ENCODE assay signal across 8 cellular contexts in genomic region chr7:83410989-83411591, GRCh38.
DNase-seq lines count a peak whose midpoint lies in the region; ATAC-seq, FAIRE-seq and TF ChIP-seq lines count a peak whose summit lies in the region.

No MANE protein-coding gene starts in this region.

- no peak overlapping the region for H3K27ac Mint-ChIP-seq in MCF 10A (ENCODE audit: low read depth, unreplicated experiment)
- H3K27ac Mint-ChIP-seq in CD8-positive, alpha-beta memory T cell = no peak overlapping the region

- peaks cover 4% of the 10 kb centered on the region for H3K4me1 Mint-ChIP-seq in MCF 10A (ENCODE audit: insufficient read depth, unreplicated experiment)
- no peaks in the 10 kb centered on the region for H3K4me1 Mint-ChIP-seq in CD8-positive, alpha-beta memory T cell

- intact Hi-C loops in HCT116 (cut with micrococcal nuclease) = loop anchor here (1.0 to 2.0 kb wide), 3 partner anchors 102 to 518 kb away; no protein-coding TSS in a partner anchor
- intact Hi-C loops in MCF 10A (cut with micrococcal nuclease) = loop anchor here (1.0 to 2.0 kb wide), 2 partner anchors 104 to 245 kb away; no protein-coding TSS in a partner anchor
- intact Hi-C loops in lower lobe of right lung (cut with DNase I) = loop anchor here (10.0 kb wide), 1 partner anchor 244 kb away; no protein-coding TSS in a partner anchor

- no peak for TF ChIP-seq POLR2A in HCT116 (IDR thresholded peaks at IDR 0.05; ENCODE audit: borderline replicate concordance, extremely low read depth, insufficient read depth, insufficient read length)
- no peak for TF ChIP-seq POLR2A in GM12892 (IDR thresholded peaks at IDR 0.05; ENCODE audit: low read depth, low read length)

- no peaks in the 10 kb centered on the region for H3K9me2 ChIP-seq in HCT116 (ENCODE audit: insufficient read depth)

- RAD21 ChIA-PET in HCT116 (lab: Charles Lee; ENCODE audit: low non-redundant PET in 1 of 2, low total read pairs in 2 of 2, uncharacterized antibody in 2 of 2, unreplicated experiment in 2 of 2) = no interaction called here

- no peaks in the 10 kb centered on the region for H3K9me3 ChIP-seq in HCT116 (ENCODE audit: control insufficient read depth in 1 of 2, insufficient read depth in 1 of 2, low read depth in 1 of 2, low read length in 2 of 2)
- H3K9me3 ChIP-seq in lower lobe of right lung = no peaks in the 10 kb centered on the region
- no peaks in the 10 kb centered on the region for H3K9me3 ChIP-seq in CD8-positive, alpha-beta memory T cell (ENCODE audit: low read length)
- H3K9me3 ChIP-seq in MG63 = no peaks in the 10 kb centered on the region

- H3K36me3 ChIP-seq in HCT116 (ENCODE audit: control insufficient read depth in 1 of 2, insufficient read depth in 2 of 2, low read length in 2 of 2) (no peaks in the 10 kb centered on the region), lower lobe of right lung (no peaks in the 10 kb centered on the region), MG63 (no peaks in the 10 kb centered on the region)
- H3K36me3 ChIP-seq in CD8-positive, alpha-beta memory T cell (ENCODE audit: insufficient read depth, low read length) = no peaks in the 10 kb centered on the region

- BruUV-seq in HCT116 (replicated peaks; lab: Mats Ljungman, UMichigan) = no TSS peak
- BruUV-seq in MCF 10A (replicated peaks; lab: Mats Ljungman, UMichigan) = no TSS peak

- no peak for FAIRE-seq in GM12892 (lab: Jason Lieb, UNC)

- TF ChIP-seq CTCF in HCT116 (IDR thresholded peaks at IDR 0.05 in 2 of 3, conservative IDR thresholded peaks at IDR 0.05 in 1 of 3; ENCODE audit: borderline replicate concordance in 1 of 3, insufficient read depth in 1 of 3, low read depth in 2 of 3, low read length in 2 of 3) (peak; percentile 52 to 74 (median 72); a peak in 5 of 6 replicates), MCF 10A (IDR thresholded peaks at IDR 0.05; ENCODE audit: unreplicated experiment) (peak; percentile 78), lower lobe of right lung (IDR thresholded peaks at IDR 0.05) (peak; percentile 49)

- CTCF ChIA-PET in HCT116 (lab: Charles Lee) = no interaction called here
- CTCF ChIA-PET in MCF 10A (lab: Yijun Ruan, JAX) = interaction anchor here (0.8 to 1.7 kb wide), 4 partner anchors 17 to 247 kb away, joined by 5 to 9 read pairs (median 5); no protein-coding TSS in a partner anchor
- CTCF ChIA-PET in CD8-positive, alpha-beta memory T cell (lab: Charles Lee) = no interaction called here

- peaks cover 53% of the 10 kb centered on the region for H3K27me3 Mint-ChIP-seq in MCF 10A (ENCODE audit: insufficient read depth, unreplicated experiment)
- H3K27me3 Mint-ChIP-seq in CD8-positive, alpha-beta memory T cell = no peaks in the 10 kb centered on the region

- H2AFZ ChIP-seq in HCT116 (ENCODE audit: low read depth, low read length, poor library complexity, severe bottlenecking) = peak overlapping the region; percentile 77

- H3K36me3 Mint-ChIP-seq in MCF 10A (ENCODE audit: insufficient read depth, unreplicated experiment) = no peaks in the 10 kb centered on the region
- H3K36me3 Mint-ChIP-seq in CD8-positive, alpha-beta memory T cell = no peaks in the 10 kb centered on the region

- TF ChIP-seq RAD21 in HCT116 (IDR thresholded peaks at IDR 0.05; ENCODE audit: low read depth) = peak; percentile 76

- H3K27me3 ChIP-seq in HCT116 (ENCODE audit: insufficient read depth, low read length) (no peaks in the 10 kb centered on the region), lower lobe of right lung (ENCODE audit: low read depth) (no peaks in the 10 kb centered on the region), MG63 (no peaks in the 10 kb centered on the region)
- no peaks in the 10 kb centered on the region for H3K27me3 ChIP-seq in CD8-positive, alpha-beta memory T cell (ENCODE audit: insufficient read depth, low read length, poor library complexity, severe bottlenecking)

- DNase-seq in EH (ENCODE audit: low read depth) (peak; percentile 55), HCT116 (ENCODE audit: low read depth, low spot score) (peak; percentile 36), NCI-H345 treated with DMSO at 0.1 percent for 48 hours (lab: John Stamatoyannopoulos, UW; ENCODE audit: unreplicated experiment) (peak; percentile 25), MCF 10A (ENCODE audit: unreplicated experiment) (peak; percentile 48), lower lobe of right lung (no peak), GM12892 (ENCODE audit: insufficient read length) (no peak), MG63 (no peak)
- DNase-seq in CD8-positive, alpha-beta memory T cell = no peak

- H3K27ac ChIP-seq in HCT116 (ENCODE audit: low read depth, low read length) = no peak overlapping the region
- H3K27ac ChIP-seq in lower lobe of right lung = no peak overlapping the region
- no peak overlapping the region for H3K27ac ChIP-seq in CD8-positive, alpha-beta memory T cell (ENCODE audit: low read depth, low read length)

- H3K9ac ChIP-seq in HCT116 (ENCODE audit: low read length) = no peak overlapping the region

- H3K4me3 Mint-ChIP-seq in MCF 10A (ENCODE audit: unreplicated experiment) = no peak overlapping the region
- H3K4me3 Mint-ChIP-seq in CD8-positive, alpha-beta memory T cell = no peak overlapping the region

- H3K79me2 ChIP-seq in HCT116 (ENCODE audit: insufficient read depth, low read length) = no peaks in the 10 kb centered on the region

- POLR2A ChIA-PET in HCT116 (lab: Charles Lee) (no interaction called here), MCF 10A (lab: Yijun Ruan, JAX) (no interaction called here)
- POLR2A ChIA-PET in CD8-positive, alpha-beta memory T cell (lab: Charles Lee) = no interaction called here

- no peak overlapping the region for H3K4me2 ChIP-seq in HCT116 (ENCODE audit: low read length)

- no peaks in the 10 kb centered on the region for H3K4me1 ChIP-seq in HCT116 (ENCODE audit: control insufficient read depth in 1 of 2, insufficient read depth in 2 of 2, low read length in 2 of 2)
- no peaks in the 10 kb centered on the region for H3K4me1 ChIP-seq in lower lobe of right lung
- no peaks in the 10 kb centered on the region for H3K4me1 ChIP-seq in CD8-positive, alpha-beta memory T cell (ENCODE audit: insufficient read depth, low read length)

- H3K4me3 ChIP-seq in HCT116 (replicated peaks in 1 of 2; ENCODE audit: low read depth in 1 of 2, low read length in 2 of 2) (no peak overlapping the region), lower lobe of right lung (no peak overlapping the region), MG63 (no peak overlapping the region)
- H3K4me3 ChIP-seq in CD8-positive, alpha-beta memory T cell (ENCODE audit: low read length) = no peak overlapping the region

- H4K20me1 ChIP-seq in HCT116 (ENCODE audit: insufficient read depth) = no peaks in the 10 kb centered on the region

- H3K9me3 Mint-ChIP-seq in MCF 10A (ENCODE audit: unreplicated experiment) = no peaks in the 10 kb centered on the region
- peaks cover 0 to 12% (median 2%) of the 10 kb centered on the region in 5 donors for H3K9me3 Mint-ChIP-seq in CD8-positive, alpha-beta memory T cell

- peak; percentile 52 for ATAC-seq in HCT116
- ATAC-seq in lower lobe of right lung = peak in 1 of 2 donors; percentile 48

TF ChIP-seq in HCT116, 20 proteins besides CTCF, POLR2A, EP300 and RAD21 (continues in another document):
- TF ChIP-seq TCF7L2 (IDR thresholded peaks at IDR 0.05; ENCODE audit: borderline replicate concordance, extremely low read depth, insufficient read depth, insufficient read length) = no peak
- TF ChIP-seq JUND (IDR thresholded peaks at IDR 0.05) = no peak
- TF ChIP-seq SIN3A (IDR thresholded peaks at IDR 0.05; ENCODE audit: low read depth) = no peak
- no peak for TF ChIP-seq YY1 (IDR thresholded peaks at IDR 0.05; ENCODE audit: extremely low read depth, insufficient replicate concordance, low read depth, low read length)
- TF ChIP-seq FOSL1 (IDR thresholded peaks at IDR 0.05; ENCODE audit: low read depth) = no peak
- TF ChIP-seq ATF3 (IDR thresholded peaks at IDR 0.05) = no peak
- TF ChIP-seq SRF (IDR thresholded peaks at IDR 0.05; ENCODE audit: low read depth) = no peak
- no peak for TF ChIP-seq ZNF274 (IDR thresholded peaks at IDR 0.05; ENCODE audit: low read depth, low read length)
- TF ChIP-seq EGR1 (IDR thresholded peaks at IDR 0.05; ENCODE audit: low read depth) = no peak
- TF ChIP-seq ZFX (IDR thresholded peaks at IDR 0.05) = no peak
- no peak for TF ChIP-seq EZH2 (IDR thresholded peaks at IDR 0.05)
- TF ChIP-seq MAX (IDR thresholded peaks at IDR 0.05) = no peak
- TF ChIP-seq ELF1 (IDR thresholded peaks at IDR 0.05; ENCODE audit: borderline replicate concordance, low read depth) = no peak
- TF ChIP-seq POLR2AphosphoS5 (IDR thresholded peaks at IDR 0.05; ENCODE audit: low read depth, low read length) = no peak
- no peak for TF ChIP-seq ZBTB33 (IDR thresholded peaks at IDR 0.05; ENCODE audit: extremely low read depth, insufficient replicate concordance, low read length)
- no peak for TF ChIP-seq CEBPB (IDR thresholded peaks at IDR 0.05; ENCODE audit: low read depth)

Comparison
In these comparisons a context has a peak if more than half of its experiments do, and no peak if none do; other contexts are left out.
1. DNase-seq: peak in EH (single experiment), HCT116 (single experiment), NCI-H345 treated with DMSO at 0.1 percent for 48 hours (single experiment) and MCF 10A (single experiment); none in lower lobe of right lung (single experiment), CD8-positive, alpha-beta memory T cell (0 of 5), GM12892 (single experiment) and MG63 (single experiment).
2. Peak in every context shown above with its lines, with median percentiles within 50 percentile points of each other: CTCF ChIP-seq.